ENCODE assay signal across 15 cellular contexts in the genomic region with DNA sequence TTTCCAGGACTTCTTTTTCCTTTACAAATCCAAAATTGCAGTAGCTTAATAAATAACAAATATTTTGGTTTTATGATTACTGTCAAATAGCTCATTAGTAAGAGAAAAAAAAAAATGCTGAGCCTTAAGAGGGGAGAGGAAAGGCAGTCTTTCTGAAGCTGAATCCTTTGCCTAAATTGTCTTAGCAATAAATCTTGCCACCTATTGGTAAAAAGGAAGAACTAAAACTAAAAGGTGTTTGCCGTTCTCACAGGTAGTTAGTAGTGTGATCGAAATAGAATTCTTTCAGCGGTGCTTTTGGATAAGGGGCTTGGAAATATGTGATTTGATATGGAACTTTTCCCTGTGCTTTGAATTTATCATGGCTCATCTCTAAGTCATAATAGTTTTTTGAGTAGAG. TPM values are rescaled to one million over a fixed set of nuclear protein-coding genes. Genes with fewer than 3 reads are reported as not detected.
DNase-seq lines count a peak whose midpoint lies in the region; ATAC-seq and TF ChIP-seq lines count a peak whose summit lies in the region.
"Had no signal": no experiment of that assay in that cellular context is flagged by ENCODE, and none has a peak within 500 bp of the region (broad histone marks: within the 10 kb centered on the region; RNA-seq: fewer than 3 reads in every experiment).

No MANE protein-coding gene starts in this region.

- H3K27ac Mint-ChIP-seq in glutamatergic neuron (ENCODE audit: unreplicated experiment) = no peak overlapping the region
- H3K27ac Mint-ChIP-seq: stimulated activated memory B cell treated with anti-CD40 and anti-IgM and Interleukin-4, amounts not matched to agents 10 μg/mL and 1 μg/mL and 100 μg/mL, for 72 hours had no signal

- peak in 6 of 9 donors; percentile 16 to 35 (median 27) for TF ChIP-seq CTCF in heart right ventricle (IDR thresholded peaks at IDR 0.05)
- peak; percentile 15 for TF ChIP-seq CTCF in glutamatergic neuron (IDR thresholded peaks at IDR 0.05; ENCODE audit: partially characterized antibody, unreplicated experiment)
- peak; percentile 27 for TF ChIP-seq CTCF in upper lobe of right lung (IDR thresholded peaks at IDR 0.05)

- H3K36me3 ChIP-seq in heart right ventricle (no peaks in the 10 kb centered on the region), upper lobe of right lung (no peaks in the 10 kb centered on the region)

- H3K27ac ChIP-seq in heart right ventricle (peak overlapping the region in 4 of 10 donors; percentile 2 to 86 (median 48)), upper lobe of right lung (no peak overlapping the region), substantia nigra (ENCODE audit: low read depth, low read length, poor library complexity, severe bottlenecking) (no peak overlapping the region)

- whole genome bisulfite sequencing in heart right ventricle, 2 donors = 60 to 79% methylated on average over 3 of the region's 3 CpGs

- H3K27me3 Mint-ChIP-seq in glutamatergic neuron (ENCODE audit: unreplicated experiment) = no peaks in the 10 kb centered on the region
- H3K27me3 Mint-ChIP-seq: stimulated activated memory B cell treated with anti-CD40 and anti-IgM and Interleukin-4, amounts not matched to agents 10 μg/mL and 1 μg/mL and 100 μg/mL, for 72 hours had no signal

- no peaks in the 10 kb centered on the region for H3K9me3 ChIP-seq in heart right ventricle
- no peaks in the 10 kb centered on the region for H3K9me3 ChIP-seq in upper lobe of right lung

- H3K4me1 Mint-ChIP-seq in glutamatergic neuron (ENCODE audit: low read depth, unreplicated experiment) = peaks cover 28% of the 10 kb centered on the region

- no peak overlapping the region for H3K4me3 ChIP-seq in heart right ventricle
- H3K4me3 ChIP-seq in upper lobe of right lung = no peak overlapping the region
- H3K4me3 ChIP-seq: K562 had no signal

- H3K27me3 ChIP-seq in heart right ventricle = no peaks in the 10 kb centered on the region
- H3K27me3 ChIP-seq in upper lobe of right lung = no peaks in the 10 kb centered on the region

- H3K9me3 Mint-ChIP-seq in glutamatergic neuron (ENCODE audit: unreplicated experiment) = no peaks in the 10 kb centered on the region
- H3K9me3 Mint-ChIP-seq: stimulated activated memory B cell treated with anti-CD40 and anti-IgM and Interleukin-4, amounts not matched to agents 10 μg/mL and 1 μg/mL and 100 μg/mL, for 72 hours had no signal

- intact Hi-C loops in heart right ventricle (cut with DNase I) (no loop called here), Right ventricle myocardium inferior (cut with DNase I) (no loop called here), upper lobe of right lung (cut with DNase I) (no loop called here)

- H3K4me1 ChIP-seq in heart right ventricle (peaks cover 29 to 91% (median 80%) of the 10 kb centered on the region in 9 donors), upper lobe of right lung (peaks cover 58% of the 10 kb centered on the region)

- H3K36me3 Mint-ChIP-seq in glutamatergic neuron (ENCODE audit: unreplicated experiment) = no peaks in the 10 kb centered on the region
- H3K36me3 Mint-ChIP-seq: stimulated activated memory B cell treated with anti-CD40 and anti-IgM and Interleukin-4, amounts not matched to agents 10 μg/mL and 1 μg/mL and 100 μg/mL, for 72 hours had no signal

- ATAC-seq in heart right ventricle (no peak), Right ventricle myocardium inferior (no peak), upper lobe of right lung (no peak), GM21515 (IDR thresholded peaks at IDR 0.05; ENCODE audit: unreplicated experiment) (no peak), HG02970 (IDR thresholded peaks at IDR 0.05; ENCODE audit: low FRiP score, unreplicated experiment) (no peak)
- ATAC-seq: K562; stimulated activated memory B cell treated with anti-CD40 and anti-IgM and Interleukin-4, amounts not matched to agents 10 μg/mL and 1 μg/mL and 100 μg/mL, for 72 hours had no signal

- H3K4me3 Mint-ChIP-seq in glutamatergic neuron (ENCODE audit: unreplicated experiment) = no peak overlapping the region
- H3K4me3 Mint-ChIP-seq: stimulated activated memory B cell treated with anti-CD40 and anti-IgM and Interleukin-4, amounts not matched to agents 10 μg/mL and 1 μg/mL and 100 μg/mL, for 72 hours had no signal

- DNase-seq in heart right ventricle = no peak
- no peak for DNase-seq in Right ventricle myocardium inferior (ENCODE audit: missing footprints)
- DNase-seq in NCI-H69 (lab: John Stamatoyannopoulos, UW) = peak; percentile 57
- DNase-seq in glutamatergic neuron = no peak
- DNase-seq in upper lobe of right lung = no peak
- no peak for DNase-seq in substantia nigra (lab: John Stamatoyannopoulos, UW)
- DNase-seq: activated T-cell treated with anti-CD3 and anti-CD28 coated beads, Interleukin-2, amount 50 U/mL, for 1 hour; effector memory CD4-positive, alpha-beta T cell; HCEC 1CT; NCI-H2171 treated with DMSO at 0.1 percent for 48 hours; RPMI8226 had no signal

RNA-seq across cellular contexts. Expression of gene PIK3R1, which starts 31.2 kb away (rescaled TPM):
- total RNA-seq in heart right ventricle = 100 to 1,000 TPM in 8 of 10 donors, 10 to 100 TPM in 2; 45.6 to 269 (median 148) TPM
- 10 to 100 TPM; 12.2 to 22.3 TPM for polyA plus RNA-seq in heart right ventricle
- 113 TPM for total RNA-seq in Right ventricle myocardium inferior
- 49.4 TPM for total RNA-seq in glutamatergic neuron (ENCODE audit: unreplicated experiment)
- 137 TPM for total RNA-seq in upper lobe of right lung
